Comparison of ENCODE assay signal across 8 cellular contexts in the genomic region with DNA sequence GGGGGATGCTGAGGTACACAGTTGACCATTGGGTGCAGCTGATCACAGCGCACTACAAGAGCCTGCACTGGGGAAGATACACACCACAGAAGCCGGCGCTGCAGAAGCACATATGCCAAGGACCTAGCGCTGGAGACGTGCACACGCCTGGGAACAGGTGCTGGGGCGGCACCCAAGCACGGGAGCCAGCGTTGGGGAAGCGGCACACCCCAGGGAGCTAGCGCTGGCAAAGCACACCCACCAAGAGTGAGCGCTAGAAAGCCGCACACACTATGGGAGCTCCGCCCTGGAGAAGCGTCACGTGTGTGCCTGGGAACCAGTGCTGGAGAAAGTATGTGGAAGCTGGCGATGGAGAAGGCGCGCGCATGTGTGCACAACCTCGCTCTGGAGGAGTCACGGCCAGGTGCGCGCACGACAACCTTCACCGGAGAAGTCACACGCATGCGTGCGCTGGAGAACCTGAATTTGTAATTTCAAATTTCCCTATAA.
DNase-seq lines count a peak whose midpoint lies in the region; ATAC-seq lines count a peak whose summit lies in the region.

No MANE protein-coding gene starts in this region.

- no peak overlapping the region for H3K9ac ChIP-seq in rectal smooth muscle tissue (ENCODE audit: low read length)

- DNase-seq in GF-D8 (lab: John Stamatoyannopoulos, UW) (peak; percentile 33), NCI-H2081 (lab: John Stamatoyannopoulos, UW) (peak; percentile 82 to 92), amygdala (lab: John Stamatoyannopoulos, UW) (peak in 36 of 56 donors; percentile 3 to 59 (median 24)), hepatic stellate cell (ENCODE audit: low spot score) (peak; percentile 61), NAMALWA (ENCODE audit: low spot score) (no peak), HAP-1 (ENCODE audit: low spot score in 2 of 2) (no peak)

- H3K4me3 ChIP-seq in rectal smooth muscle tissue (ENCODE audit: low read length) (peak overlapping the region; percentile 45), HAP-1 (no peak overlapping the region)

- peaks cover 2% of the 10 kb centered on the region for H3K4me1 ChIP-seq in rectal smooth muscle tissue (ENCODE audit: control insufficient read depth, insufficient read depth, low read length)
- peaks cover 22% of the 10 kb centered on the region for H3K4me1 ChIP-seq in HAP-1

- H3K27ac ChIP-seq in rectal smooth muscle tissue (ENCODE audit: low read depth, low read length) = no peak overlapping the region

- in situ Hi-C loops in HAP-1 (cut with MboI; ENCODE audit: low sequenced_read_pairs) = no loop called here

- ATAC-seq in HG02981 (IDR thresholded peaks at IDR 0.05; ENCODE audit: unreplicated experiment) = no peak

- H3K9me3 ChIP-seq in HAP-1 = no peaks in the 10 kb centered on the region

- H3K36me3 ChIP-seq in rectal smooth muscle tissue (ENCODE audit: control insufficient read depth, insufficient read depth, low read length) = no peaks in the 10 kb centered on the region
- no peaks in the 10 kb centered on the region for H3K36me3 ChIP-seq in HAP-1 (replicated peaks)

- no peaks in the 10 kb centered on the region for H3K27me3 ChIP-seq in rectal smooth muscle tissue (ENCODE audit: control insufficient read depth, insufficient read depth, low read length)
- no peaks in the 10 kb centered on the region for H3K27me3 ChIP-seq in HAP-1 (ENCODE audit: low read depth)

Comparison
In these comparisons a context has a peak if more than half of its experiments do, and no peak if none do; other contexts are left out.
1. DNase-seq: peak in GF-D8 (single experiment), NCI-H2081 (2 of 2), amygdala (36 of 56) and hepatic stellate cell (single experiment); none in NAMALWA (single experiment) and HAP-1 (0 of 2).